Comparison of ENCODE assay signal across 8 cellular contexts in genomic region chr7:66075590-66076458, GRCh38. TPM values are rescaled to one million over a fixed set of nuclear protein-coding genes. Genes with fewer than 3 reads are reported as not detected.
DNase-seq lines count a peak whose midpoint lies in the region; TF ChIP-seq lines count a peak whose summit lies in the region.

TSS of gene ASL (plus strand) at chr7:66075819. CDS start at chr7:66076082, 263 bp downstream.

- H3K4me3 Mint-ChIP-seq in nephron progenitor cell, result peak within 1 kb of the TSS; percentile 96
- peak within 1 kb of the TSS; percentile 83 for H3K4me3 Mint-ChIP-seq in stimulated activated naive CD8-positive, alpha-beta T cell treated with anti-CD3 and anti-CD28 coated beads, Interleukin-15, Interleukin-2, amounts not matched to agents 100 ng/mL and 50 ng/mL, for 24 hours

- no peaks in the 10 kb centered on the region for H3K36me3 Mint-ChIP-seq in nephron progenitor cell (ENCODE audit: low read depth)
- H3K36me3 Mint-ChIP-seq in stimulated activated naive CD8-positive, alpha-beta T cell treated with anti-CD3 and anti-CD28 coated beads, Interleukin-15, Interleukin-2, amounts not matched to agents 100 ng/mL and 50 ng/mL, for 24 hours (ENCODE audit: low read depth), result no peaks in the 10 kb centered on the region

- H3K27ac Mint-ChIP-seq in nephron progenitor cell, result peak within 1 kb of the TSS; percentile 80
- H3K27ac Mint-ChIP-seq in stimulated activated naive CD8-positive, alpha-beta T cell treated with anti-CD3 and anti-CD28 coated beads, Interleukin-15, Interleukin-2, amounts not matched to agents 100 ng/mL and 50 ng/mL, for 24 hours, result peak within 1 kb of the TSS; percentile 55

- no peak for TF ChIP-seq CTCF in fibroblast of the aortic adventitia (IDR thresholded peaks at IDR 0.05; ENCODE audit: insufficient read depth, low read length)
- TF ChIP-seq CTCF in nephron progenitor cell (IDR thresholded peaks at IDR 0.05), result no peak

- H3K4me3 ChIP-seq in fibroblast of the aortic adventitia (ENCODE audit: low read depth, low read length), result peak within 1 kb of the TSS; percentile 88

- no peaks in the 10 kb centered on the region for H3K9me3 Mint-ChIP-seq in nephron progenitor cell
- H3K9me3 Mint-ChIP-seq in stimulated activated naive CD8-positive, alpha-beta T cell treated with anti-CD3 and anti-CD28 coated beads, Interleukin-15, Interleukin-2, amounts not matched to agents 100 ng/mL and 50 ng/mL, for 24 hours, result no peaks in the 10 kb centered on the region

- DNase-seq in EL, result peak; percentile 91
- peak; percentile 73 for DNase-seq in GOT3 (lab: John Stamatoyannopoulos, UW)
- peak; percentile 98 for DNase-seq in LoVo (ENCODE audit: low spot score)
- peak; percentile 96 for DNase-seq in activated effector memory CD4-positive, alpha-beta T cell treated with anti-CD3 and anti-CD28 coated beads, Interleukin-2, amount 50 U/mL, for 16 hours
- DNase-seq in fibroblast of the aortic adventitia (ENCODE audit: low read depth), result peak; percentile 81
- DNase-seq in nephron progenitor cell, result peak; percentile 96

- TF ChIP-seq POLR2A in Raji (IDR thresholded peaks at IDR 0.05; ENCODE audit: insufficient read depth, low read depth, low read length), result peak; percentile 84

- H3K4me1 Mint-ChIP-seq in nephron progenitor cell, result peaks cover 16% of the 10 kb centered on the region
- H3K4me1 Mint-ChIP-seq in stimulated activated naive CD8-positive, alpha-beta T cell treated with anti-CD3 and anti-CD28 coated beads, Interleukin-15, Interleukin-2, amounts not matched to agents 100 ng/mL and 50 ng/mL, for 24 hours (ENCODE audit: low read depth), result peaks cover 18% of the 10 kb centered on the region

- H3K27me3 Mint-ChIP-seq in nephron progenitor cell (ENCODE audit: low read depth, poor library complexity), result peaks cover 17% of the 10 kb centered on the region
- H3K27me3 Mint-ChIP-seq in stimulated activated naive CD8-positive, alpha-beta T cell treated with anti-CD3 and anti-CD28 coated beads, Interleukin-15, Interleukin-2, amounts not matched to agents 100 ng/mL and 50 ng/mL, for 24 hours, result no peaks in the 10 kb centered on the region

RNA-seq across cellular contexts. Expression of gene ASL, which starts in this region (rescaled TPM):
- 13.9 and 45.8 TPM in 2 replicates for total RNA-seq in fibroblast of the aortic adventitia (ENCODE audit: low replicate concordance)

Comparison
In these comparisons a context has a peak if more than half of its experiments do, and no peak if none do; other contexts are left out.
1. Peak in every context shown above with its lines: DNase-seq and H3K4me3 ChIP-seq.